Comparison of ENCODE assay signal across 2 cellular contexts in the genomic region with DNA sequence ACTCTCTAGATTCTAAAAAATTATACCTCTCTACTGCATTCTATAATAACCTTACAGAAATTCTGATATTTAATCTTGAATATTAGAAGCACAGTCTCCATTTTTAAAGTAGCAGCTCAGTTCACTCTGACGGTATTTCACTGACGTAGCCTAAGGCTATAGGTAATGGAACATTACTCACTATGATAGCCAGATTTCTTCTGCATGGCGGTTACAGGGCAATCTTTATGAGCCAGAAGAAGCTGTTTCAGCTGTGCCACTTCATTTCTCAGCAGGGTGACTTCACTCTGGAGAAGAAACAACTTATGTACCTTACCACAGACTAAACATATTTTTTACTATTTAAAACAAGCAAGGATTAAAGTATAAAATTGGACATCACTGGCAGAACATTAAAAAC.
TF ChIP-seq lines count a peak whose summit lies in the region.

No MANE protein-coding gene starts in this region.

TF ChIP-seq in SK-N-SH, 30 proteins besides CTCF, POLR2A, EP300 and RAD21 (continued from another document):
- TF ChIP-seq, protein P1, sequence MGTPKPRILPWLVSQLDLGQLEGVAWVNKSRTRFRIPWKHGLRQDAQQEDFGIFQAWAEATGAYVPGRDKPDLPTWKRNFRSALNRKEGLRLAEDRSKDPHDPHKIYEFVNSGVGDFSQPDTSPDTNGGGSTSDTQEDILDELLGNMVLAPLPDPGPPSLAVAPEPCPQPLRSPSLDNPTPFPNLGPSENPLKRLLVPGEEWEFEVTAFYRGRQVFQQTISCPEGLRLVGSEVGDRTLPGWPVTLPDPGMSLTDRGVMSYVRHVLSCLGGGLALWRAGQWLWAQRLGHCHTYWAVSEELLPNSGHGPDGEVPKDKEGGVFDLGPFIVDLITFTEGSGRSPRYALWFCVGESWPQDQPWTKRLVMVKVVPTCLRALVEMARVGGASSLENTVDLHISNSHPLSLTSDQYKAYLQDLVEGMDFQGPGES (IDR thresholded peaks at IDR 0.05; ENCODE audit: low read depth, low read length), result no peak
- TF ChIP-seq GABPA (IDR thresholded peaks at IDR 0.05; ENCODE audit: low read depth) (no peak), USF2 (IDR thresholded peaks at IDR 0.05; ENCODE audit: borderline replicate concordance, low read depth, low read length) (no peak), FOSL2 (IDR thresholded peaks at IDR 0.05; ENCODE audit: borderline replicate concordance, low read depth) (no peak), NRF1 (IDR thresholded peaks at IDR 0.05; ENCODE audit: low read depth, low read length) (no peak)
- TF ChIP-seq, protein P2, sequence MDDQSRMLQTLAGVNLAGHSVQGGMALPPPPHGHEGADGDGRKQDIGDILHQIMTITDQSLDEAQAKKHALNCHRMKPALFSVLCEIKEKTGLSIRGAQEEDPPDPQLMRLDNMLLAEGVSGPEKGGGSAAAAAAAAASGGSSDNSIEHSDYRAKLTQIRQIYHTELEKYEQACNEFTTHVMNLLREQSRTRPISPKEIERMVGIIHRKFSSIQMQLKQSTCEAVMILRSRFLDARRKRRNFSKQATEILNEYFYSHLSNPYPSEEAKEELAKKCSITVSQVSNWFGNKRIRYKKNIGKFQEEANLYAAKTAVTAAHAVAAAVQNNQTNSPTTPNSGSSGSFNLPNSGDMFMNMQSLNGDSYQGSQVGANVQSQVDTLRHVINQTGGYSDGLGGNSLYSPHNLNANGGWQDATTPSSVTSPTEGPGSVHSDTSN (IDR thresholded peaks at IDR 0.05), result no peak

TF ChIP-seq in SK-N-SH treated with all-trans-retinoic acid at 6 μM for 48 hours, 23 proteins besides CTCF, POLR2A, EP300 and RAD21 (continued from another document):
- TF ChIP-seq, protein P3, sequence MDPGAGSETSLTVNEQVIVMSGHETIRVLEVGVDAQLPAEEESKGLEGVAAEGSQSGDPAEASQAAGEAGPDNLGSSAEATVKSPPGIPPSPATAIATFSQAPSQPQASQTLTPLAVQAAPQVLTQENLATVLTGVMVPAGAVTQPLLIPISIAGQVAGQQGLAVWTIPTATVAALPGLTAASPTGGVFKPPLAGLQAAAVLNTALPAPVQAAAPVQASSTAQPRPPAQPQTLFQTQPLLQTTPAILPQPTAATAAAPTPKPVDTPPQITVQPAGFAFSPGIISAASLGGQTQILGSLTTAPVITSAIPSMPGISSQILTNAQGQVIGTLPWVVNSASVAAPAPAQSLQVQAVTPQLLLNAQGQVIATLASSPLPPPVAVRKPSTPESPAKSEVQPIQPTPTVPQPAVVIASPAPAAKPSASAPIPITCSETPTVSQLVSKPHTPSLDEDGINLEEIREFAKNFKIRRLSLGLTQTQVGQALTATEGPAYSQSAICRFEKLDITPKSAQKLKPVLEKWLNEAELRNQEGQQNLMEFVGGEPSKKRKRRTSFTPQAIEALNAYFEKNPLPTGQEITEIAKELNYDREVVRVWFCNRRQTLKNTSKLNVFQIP (CRISPR knock-in tag; IDR thresholded peaks at IDR 0.05; ENCODE audit: borderline replicate concordance, low read depth), result no peak
- TF ChIP-seq ZFP30 (CRISPR knock-in tag; IDR thresholded peaks at IDR 0.05), result no peak
- no peak for TF ChIP-seq GLIS3 (CRISPR knock-in tag; IDR thresholded peaks at IDR 0.05)
- no peak for TF ChIP-seq OSR1 (CRISPR knock-in tag; IDR thresholded peaks at IDR 0.05)
- TF ChIP-seq ZFP3 (CRISPR knock-in tag; IDR thresholded peaks at IDR 0.05), result no peak
- no peak for TF ChIP-seq ZNF70 (CRISPR knock-in tag; IDR thresholded peaks at IDR 0.05)
- no peak for TF ChIP-seq ZNF8 (CRISPR knock-in tag; IDR thresholded peaks at IDR 0.05)
- TF ChIP-seq ESRRG (CRISPR knock-in tag; IDR thresholded peaks at IDR 0.05), result no peak
